ENCODE assay signal across 20 cellular contexts in the genomic region with DNA sequence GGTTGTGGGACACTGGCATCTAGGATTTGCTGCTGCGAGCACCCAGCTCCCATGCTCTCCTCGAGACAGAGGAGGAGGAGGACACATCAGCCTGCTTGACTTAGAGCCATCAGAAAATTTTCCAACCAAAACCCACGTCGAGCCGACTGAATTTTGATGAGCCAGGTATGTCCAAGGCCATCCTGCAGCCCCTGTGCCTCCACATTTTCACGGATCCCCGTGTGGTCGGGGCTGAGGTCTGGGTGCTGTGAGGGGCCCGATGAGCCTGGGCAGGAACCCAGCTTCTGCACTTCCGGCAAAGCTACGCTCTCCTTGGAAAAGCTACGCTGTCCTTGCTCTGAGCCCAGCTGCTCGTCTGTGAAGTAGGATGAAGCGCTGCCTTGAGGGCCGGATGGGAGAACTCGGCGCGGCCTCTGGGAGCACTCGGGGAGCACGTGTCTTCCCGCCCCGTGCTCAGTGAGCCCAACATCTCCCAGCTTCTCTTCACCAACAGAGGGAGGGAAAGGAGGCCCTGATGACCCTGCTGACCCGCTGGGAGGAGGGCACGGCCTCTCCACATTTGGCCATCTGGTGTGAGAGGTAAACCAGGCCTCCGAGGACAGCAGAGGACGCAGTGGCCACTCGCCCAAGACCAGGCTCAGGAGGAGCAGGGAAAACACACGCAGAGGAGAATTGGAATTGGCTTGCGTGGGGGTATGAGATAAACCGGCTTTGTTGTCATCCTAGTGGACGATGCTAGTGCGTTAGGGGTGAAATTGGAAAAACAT.
"Had no signal": no experiment of that assay in that cellular context is flagged by ENCODE, and none has a peak within 500 bp of the region (broad histone marks: within the 10 kb centered on the region; RNA-seq: fewer than 3 reads in every experiment).

No MANE protein-coding gene starts in this region.

- ATAC-seq: stimulated activated naive CD8-positive, alpha-beta T cell treated with anti-CD3 and anti-CD28 coated beads, Interleukin-15, Interleukin-2, amounts not matched to agents 100 U/mL and 50 U/mL, for 24 hours; T-cell had no signal

- H3K4me1 Mint-ChIP-seq: T-cell had no signal

- DNase-seq: activated CD4-positive, alpha-beta T cell treated with anti-CD3 and anti-CD28 coated beads for 1 hour; activated CD4-positive, alpha-beta T cell treated with anti-CD3 and anti-CD28 coated beads, Interleukin-2, amount 50 U/mL, for 4 hours; activated naive CD4-positive, alpha-beta T cell treated with anti-CD3 and anti-CD28 coated beads, Interleukin-2, amount 50 U/mL, for 16 hours; activated T-cell treated with anti-CD3 and anti-CD28 coated beads for 4 hours; kidney glomerular epithelial cell; left ventricle myocardium superior; midbrain; naive B cell; nucleus accumbens; small intestine; stimulated activated naive CD8-positive, alpha-beta T cell treated with anti-CD3 and anti-CD28 coated beads, Interleukin-15, Interleukin-2, amounts not matched to agents 100 U/mL and 50 U/mL, for 24 hours; T-cell; T1000 had no signal

- H3K27ac Mint-ChIP-seq: activated T-helper 2 cell treated with anti-CD3 and anti-CD28 coated beads, Interferon-gamma antibody, Interleukin-2, Interleukin-4, amounts not matched to agents 10 μg/mL and 5 μg/mL and 100 μg/mL, durations not matched to agents 14 hours and 24 hours and 36 hours; progenitor cell of endocrine pancreas; T-cell had no signal

- H3K4me3 ChIP-seq: cardiac muscle cell, esophagus muscularis mucosa, hepatocyte, right atrium auricular region, SK-N-MC had no signal

- H3K9me3 Mint-ChIP-seq: activated T-helper 2 cell treated with anti-CD3 and anti-CD28 coated beads, Interferon-gamma antibody, Interleukin-2, Interleukin-4, amounts not matched to agents 10 μg/mL and 5 μg/mL and 100 μg/mL, durations not matched to agents 14 hours and 24 hours and 36 hours; naive B cell; T-cell had no signal

- H3K36me3 ChIP-seq: cardiac muscle cell, right atrium auricular region had no signal

- H3K9me3 ChIP-seq: esophagus muscularis mucosa, right atrium auricular region had no signal

- H3K27me3 Mint-ChIP-seq: progenitor cell of endocrine pancreas had no signal

- H3K4me3 Mint-ChIP-seq: T-cell had no signal

- H3K27ac ChIP-seq: esophagus muscularis mucosa, hepatocyte, right atrium auricular region, SK-N-MC had no signal

- H3K27me3 ChIP-seq: cardiac muscle cell, esophagus muscularis mucosa, hepatocyte, right atrium auricular region had no signal

- H3K36me3 Mint-ChIP-seq: naive B cell had no signal
